In the genomic region with DNA sequence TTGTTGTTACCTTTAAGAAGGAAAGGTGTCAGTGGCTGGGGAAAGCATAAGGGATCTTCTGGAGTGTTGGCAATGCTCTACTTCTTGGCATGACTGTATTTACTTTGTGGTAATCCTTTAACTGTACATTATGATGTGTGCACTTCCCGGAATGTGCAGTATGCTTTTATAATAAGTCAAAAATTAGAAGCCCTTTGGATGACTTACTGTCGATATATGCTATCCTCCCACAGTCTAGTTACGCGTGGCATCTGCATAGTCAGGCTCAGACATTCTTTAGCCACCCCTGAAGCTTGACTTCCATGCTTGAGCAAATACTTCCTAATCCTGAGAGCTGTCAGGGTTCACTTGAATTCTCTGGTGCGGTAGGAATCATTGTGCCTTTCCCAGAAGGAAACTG, we compare ENCODE assay signal across 16 cellular contexts. TPM values are rescaled to one million over a fixed set of nuclear protein-coding genes. Genes with fewer than 3 reads are reported as not detected.
DNase-seq lines count a peak whose midpoint lies in the region; ATAC-seq and TF ChIP-seq lines count a peak whose summit lies in the region.
"Had no signal": no experiment of that assay in that cellular context is flagged by ENCODE, and none has a peak within 500 bp of the region (broad histone marks: within the 10 kb centered on the region; RNA-seq: fewer than 3 reads in every experiment).

No MANE protein-coding gene starts in this region.

- H3K36me3 ChIP-seq in BJ (ENCODE audit: control insufficient read depth, insufficient read depth, low read length) (no peaks in the 10 kb centered on the region), parathyroid adenoma (ENCODE audit: control insufficient read depth, insufficient read depth, low read length) (no peaks in the 10 kb centered on the region)
- H3K36me3 ChIP-seq: right atrium auricular region had no signal

- no peaks in the 10 kb centered on the region for H3K9me3 Mint-ChIP-seq in activated CD4-positive, alpha-beta T cell treated with anti-CD3 and anti-CD28 coated beads for 36 hours (ENCODE audit: low read depth)
- H3K9me3 Mint-ChIP-seq in mesothelial cell of epicardium = no peaks in the 10 kb centered on the region
- H3K9me3 Mint-ChIP-seq: activated naive CD4-positive, alpha-beta T cell treated with anti-CD3 and anti-CD28 coated beads, Interleukin-2, amount 50 U/mL, for 24 hours; CD4-positive, alpha-beta memory T cell; immature natural killer cell had no signal

- POLR2A ChIA-PET in BJ (lab: Charles Lee) = no interaction called here
- POLR2A ChIA-PET in activated CD4-positive, alpha-beta T cell treated with anti-CD3 and anti-CD28 coated beads for 36 hours (lab: Charles Lee) = no interaction called here

- no peak overlapping the region for H3K9ac ChIP-seq in parathyroid adenoma

- intact Hi-C loops in activated CD4-positive, alpha-beta T cell treated with anti-CD3 and anti-CD28 coated beads for 36 hours (cut with DNase I, micrococcal nuclease) = no loop called here

- no peaks in the 10 kb centered on the region for H3K27me3 Mint-ChIP-seq in activated CD4-positive, alpha-beta T cell treated with anti-CD3 and anti-CD28 coated beads for 36 hours
- peaks cover 20% of the 10 kb centered on the region for H3K27me3 Mint-ChIP-seq in mesothelial cell of epicardium (ENCODE audit: low read depth)
- H3K27me3 Mint-ChIP-seq: activated naive CD4-positive, alpha-beta T cell treated with anti-CD3 and anti-CD28 coated beads, Interleukin-2, amount 50 U/mL, for 24 hours; CD4-positive, alpha-beta memory T cell had no signal

- no peaks in the 10 kb centered on the region for H3K4me1 Mint-ChIP-seq in activated CD4-positive, alpha-beta T cell treated with anti-CD3 and anti-CD28 coated beads for 36 hours
- peaks cover 4% of the 10 kb centered on the region for H3K4me1 Mint-ChIP-seq in mesothelial cell of epicardium
- H3K4me1 Mint-ChIP-seq: activated naive CD4-positive, alpha-beta T cell treated with anti-CD3 and anti-CD28 coated beads, Interleukin-2, amount 50 U/mL, for 24 hours; CD4-positive, alpha-beta memory T cell; immature natural killer cell had no signal

- TF ChIP-seq CTCF in BJ (IDR thresholded peaks at IDR 0.05; ENCODE audit: insufficient read depth, low read depth, low read length) (no peak), fibroblast of mammary gland (conservative IDR thresholded peaks at IDR 0.05; ENCODE audit: control insufficient read depth, insufficient read depth, low read depth, low read length) (no peak), parathyroid adenoma (IDR thresholded peaks at IDR 0.05) (no peak), omental fat pad (IDR thresholded peaks at IDR 0.05) (no peak), mesothelial cell of epicardium (IDR thresholded peaks at IDR 0.05; ENCODE audit: unreplicated experiment) (no peak)

- peak overlapping the region; percentile 68 for H3K27ac ChIP-seq in parathyroid adenoma
- H3K27ac ChIP-seq: right atrium auricular region had no signal

- H3K27ac Mint-ChIP-seq in activated CD4-positive, alpha-beta T cell treated with anti-CD3 and anti-CD28 coated beads for 36 hours = no peak overlapping the region
- H3K27ac Mint-ChIP-seq in mesothelial cell of epicardium = no peak overlapping the region
- H3K27ac Mint-ChIP-seq: activated naive CD4-positive, alpha-beta T cell treated with anti-CD3 and anti-CD28 coated beads, Interleukin-2, amount 50 U/mL, for 24 hours; CD4-positive, alpha-beta memory T cell; immature natural killer cell had no signal

- peaks cover 7% of the 10 kb centered on the region for H3K4me1 ChIP-seq in parathyroid adenoma

- no peaks in the 10 kb centered on the region for H3K9me3 ChIP-seq in parathyroid adenoma (ENCODE audit: control insufficient read depth, low read length)
- H3K9me3 ChIP-seq: right atrium auricular region had no signal

- no peak overlapping the region for H3K4me3 ChIP-seq in BJ (ENCODE audit: low read depth, low read length)
- no peak overlapping the region for H3K4me3 ChIP-seq in fibroblast of mammary gland (ENCODE audit: control insufficient read depth, low read depth, low read length)
- no peak overlapping the region for H3K4me3 ChIP-seq in parathyroid adenoma (ENCODE audit: low read depth, low read length)
- H3K4me3 ChIP-seq: right atrium auricular region had no signal

- H3K27me3 ChIP-seq in BJ (ENCODE audit: control insufficient read depth, insufficient read depth, low read length) (no peaks in the 10 kb centered on the region), parathyroid adenoma (ENCODE audit: control insufficient read depth, insufficient read depth, low read length) (no peaks in the 10 kb centered on the region)
- H3K27me3 ChIP-seq: right atrium auricular region had no signal

- CTCF ChIA-PET in BJ (lab: Yijun Ruan, JAX) = interaction anchor here (2.3 kb wide), 1 partner anchor 50 kb away, joined by 11 read pairs; no protein-coding TSS in a partner anchor
- CTCF ChIA-PET in activated CD4-positive, alpha-beta T cell treated with anti-CD3 and anti-CD28 coated beads for 36 hours (lab: Charles Lee) = no interaction called here

- H3K4me3 Mint-ChIP-seq in activated CD4-positive, alpha-beta T cell treated with anti-CD3 and anti-CD28 coated beads for 36 hours = no peak overlapping the region
- no peak overlapping the region for H3K4me3 Mint-ChIP-seq in mesothelial cell of epicardium
- H3K4me3 Mint-ChIP-seq: activated naive CD4-positive, alpha-beta T cell treated with anti-CD3 and anti-CD28 coated beads, Interleukin-2, amount 50 U/mL, for 24 hours; CD4-positive, alpha-beta memory T cell; immature natural killer cell had no signal

- no peak for ATAC-seq in omental fat pad (ENCODE audit: low FRiP score)
- no peak for ATAC-seq in activated CD4-positive, alpha-beta T cell treated with anti-CD3 and anti-CD28 coated beads for 36 hours
- ATAC-seq: SK-N-SH treated with all-trans-retinoic acid at 6 μM for 48 hours; stimulated activated naive CD8-positive, alpha-beta T cell treated with anti-CD3 and anti-CD28 coated beads, Interleukin-15, Interleukin-2, amounts not matched to agents 100 U/mL and 50 U/mL, for 24 hours had no signal

- no peaks in the 10 kb centered on the region for H3K79me2 ChIP-seq in parathyroid adenoma

- DNase-seq in BJ (ENCODE audit: low read depth) = peak; percentile 79
- DNase-seq in RKO (ENCODE audit: low spot score) = peak; percentile 9
- peak; percentile 79 for DNase-seq in fibroblast of mammary gland (ENCODE audit: low read depth)
- no peak for DNase-seq in iPS-NIHi11 (ENCODE audit: low spot score)
- no peak for DNase-seq in omental fat pad (ENCODE audit: low spot score)
- DNase-seq in activated CD4-positive, alpha-beta T cell treated with anti-CD3 and anti-CD28 coated beads for 36 hours = no peak
- no peak for DNase-seq in mesothelial cell of epicardium (ENCODE audit: low spot score in 2 of 2, unreplicated experiment in 2 of 2)
- DNase-seq: CD4-positive, alpha-beta memory T cell; foreskin melanocyte; immature natural killer cell; KG1; stimulated activated naive CD8-positive, alpha-beta T cell treated with anti-CD3 and anti-CD28 coated beads, Interleukin-15, Interleukin-2, amounts not matched to agents 100 U/mL and 50 U/mL, for 24 hours had no signal

- no peak overlapping the region for H3K4me2 ChIP-seq in parathyroid adenoma (ENCODE audit: low read length)

- no peak overlapping the region for H2AFZ ChIP-seq in parathyroid adenoma

- H3K36me3 Mint-ChIP-seq in activated CD4-positive, alpha-beta T cell treated with anti-CD3 and anti-CD28 coated beads for 36 hours (ENCODE audit: low read depth) = no peaks in the 10 kb centered on the region
- H3K36me3 Mint-ChIP-seq in mesothelial cell of epicardium = no peaks in the 10 kb centered on the region
- H3K36me3 Mint-ChIP-seq: activated naive CD4-positive, alpha-beta T cell treated with anti-CD3 and anti-CD28 coated beads, Interleukin-2, amount 50 U/mL, for 24 hours; CD4-positive, alpha-beta memory T cell had no signal

RNA-seq across cellular contexts. Expression of a gene that starts 20.7 kb away (rescaled TPM):
- 20.4 and 28.0 TPM in 2 replicates for polyA plus RNA-seq in BJ (2011; rRNA removed)
- polyA minus RNA-seq in BJ (2011; rRNA and poly(A)+ RNA removed) = 28.8 and 29.4 TPM in 2 replicates
- total RNA-seq in omental fat pad (10 to 100 TPM in 3 of 4 donors, 1 to 10 TPM in 1; 8.4 to 19.3 (median 16.5) TPM), mesothelial cell of epicardium (0.18 to 0.49 TPM (median 0.22 TPM) in 3 replicates)
- total RNA-seq in activated CD4-positive, alpha-beta T cell treated with anti-CD3 and anti-CD28 coated beads for 36 hours = 10 to 100 TPM; 20.5 to 22.4 TPM

Comparison
In these comparisons a context has a peak if more than half of its experiments do, and no peak if none do; other contexts are left out.
1. DNase-seq: peak in BJ (single experiment), RKO (single experiment) and fibroblast of mammary gland (single experiment); none in iPS-NIHi11 (single experiment), omental fat pad (single experiment), activated CD4-positive, alpha-beta T cell treated with anti-CD3 and anti-CD28 coated beads for 36 hours (single experiment) and mesothelial cell of epicardium (0 of 2).